ENCODE assay signal across 13 cellular contexts in the genomic region with DNA sequence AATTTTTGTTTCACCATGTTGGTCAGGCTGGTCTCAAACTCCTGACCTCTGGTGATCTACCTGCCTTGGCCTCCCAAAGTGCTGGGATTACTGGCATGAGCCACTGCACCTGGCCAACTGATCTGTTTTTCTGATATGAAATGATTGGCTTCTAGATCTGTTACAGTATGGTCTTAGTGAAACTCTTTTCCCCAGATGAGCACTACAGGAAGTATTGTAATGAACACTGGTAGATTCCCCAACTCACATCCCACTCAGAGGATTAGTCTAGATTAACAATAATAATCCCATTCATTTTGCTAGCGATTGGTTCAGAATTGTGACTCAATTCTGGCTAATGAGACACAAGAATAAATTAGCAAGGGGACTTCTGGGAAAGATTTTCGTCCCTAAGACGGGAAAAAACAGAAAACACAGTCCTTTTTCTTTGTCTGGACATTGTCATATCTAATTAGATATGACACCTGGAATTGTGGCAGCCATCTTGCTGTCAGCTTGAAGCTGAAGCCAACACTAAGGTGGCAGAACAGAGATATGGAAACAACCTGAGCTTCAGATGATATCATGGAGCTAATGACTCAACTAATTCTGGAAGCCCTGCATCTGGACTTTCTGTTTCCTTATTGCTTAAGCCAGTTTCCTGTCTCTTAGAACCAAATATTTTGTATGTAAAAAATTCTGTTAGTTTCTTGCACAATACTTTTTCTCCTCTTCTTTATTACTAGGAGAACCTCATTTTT. TPM values are rescaled to one million over a fixed set of nuclear protein-coding genes. Genes with fewer than 3 reads are reported as not detected.
DNase-seq lines count a peak whose midpoint lies in the region; ATAC-seq and TF ChIP-seq lines count a peak whose summit lies in the region.
"Had no signal": no experiment of that assay in that cellular context is flagged by ENCODE, and none has a peak within 500 bp of the region (broad histone marks: within the 10 kb centered on the region; RNA-seq: fewer than 3 reads in every experiment).

No MANE protein-coding gene starts in this region.

- H3K9me3 ChIP-seq in gastroesophageal sphincter, result no peaks in the 10 kb centered on the region
- H3K9me3 ChIP-seq: SJSA1, uterus had no signal

- no peak for TF ChIP-seq CTCF in GM13977 (IDR thresholded peaks at IDR 0.05; ENCODE audit: extremely low read depth, insufficient read depth, missing control alignments)
- TF ChIP-seq CTCF in gastroesophageal sphincter (IDR thresholded peaks at IDR 0.05), result no peak
- TF ChIP-seq CTCF in GM20000 (IDR thresholded peaks at IDR 0.05; ENCODE audit: extremely low read depth, missing control alignments), result no peak

- peaks cover 14% of the 10 kb centered on the region for H3K27me3 ChIP-seq in gastroesophageal sphincter
- H3K27me3 ChIP-seq: uterus had no signal

- H3K4me1 ChIP-seq in gastroesophageal sphincter, result no peaks in the 10 kb centered on the region
- H3K4me1 ChIP-seq: SJSA1, uterus had no signal

- no peaks in the 10 kb centered on the region for H3K36me3 ChIP-seq in gastroesophageal sphincter
- H3K36me3 ChIP-seq: SJSA1, uterus had no signal

- TF ChIP-seq EP300 in gastroesophageal sphincter (IDR thresholded peaks at IDR 0.05), result no peak

- TF ChIP-seq POLR2A in gastroesophageal sphincter (IDR thresholded peaks at IDR 0.05), result no peak

- DNase-seq in AG20443 (ENCODE audit: low spot score), result peak; percentile 73
- peak; percentile 50 for DNase-seq in GM13977 (ENCODE audit: low spot score)
- peak; percentile 9 for DNase-seq in SKM-1 (lab: John Stamatoyannopoulos, UW; ENCODE audit: unreplicated experiment)
- no peak for DNase-seq in NCI-H2081 (lab: John Stamatoyannopoulos, UW)
- DNase-seq in GM20000 (ENCODE audit: low spot score), result no peak
- DNase-seq in medulla oblongata (ENCODE audit: extremely low spot score), result no peak
- DNase-seq: activated CD8-positive, alpha-beta memory T cell treated with anti-CD3 and anti-CD28 coated beads, Interleukin-2, amount 50 U/mL, for 48 hours; cortex of kidney; NCI-H2081 treated with DMSO at 0.1 percent for 48 hours; uterus had no signal

- no peak overlapping the region for H3K4me3 ChIP-seq in gastroesophageal sphincter
- H3K4me3 ChIP-seq: SJSA1, uterus had no signal

- ATAC-seq in gastroesophageal sphincter (peak; percentile 60), GM18502 (IDR thresholded peaks at IDR 0.05; ENCODE audit: poor library complexity, unreplicated experiment) (no peak)

- WGBS in gastroesophageal sphincter (ENCODE audit: low coverage in 1 of 2), 2 donors, result 55 to 78% methylated on average over 3 of the region's 3 CpGs

- in situ Hi-C loops in GM13977 (cut with MboI; ENCODE audit: low pct_unique_long_range_greater_than_20kb, low sequenced_read_pairs, unreplicated experiment), result no loop called here

- H3K27ac ChIP-seq in gastroesophageal sphincter, result no peak overlapping the region
- H3K27ac ChIP-seq: SJSA1, uterus had no signal

RNA-seq across cellular contexts. Expression of a gene that starts 17.4 kb away (rescaled TPM):
- total RNA-seq in gastroesophageal sphincter, result 100 to 1,000 TPM; 261 to 338 (median 333) TPM

RNA-seq across cellular contexts. Expression of a gene that starts 33.6 kb away (rescaled TPM):
- 10 to 100 TPM; 34.7 to 61.5 (median 48.0) TPM for total RNA-seq in gastroesophageal sphincter

Comparison
In these comparisons a context has a peak if more than half of its experiments do, and no peak if none do; other contexts are left out.
1. DNase-seq: peak in AG20443 (single experiment), GM13977 (single experiment) and SKM-1 (single experiment); none in NCI-H2081 (0 of 2), GM20000 (single experiment) and medulla oblongata (single experiment).